Comparison of ENCODE assay signal across 13 cellular contexts in the genomic region with DNA sequence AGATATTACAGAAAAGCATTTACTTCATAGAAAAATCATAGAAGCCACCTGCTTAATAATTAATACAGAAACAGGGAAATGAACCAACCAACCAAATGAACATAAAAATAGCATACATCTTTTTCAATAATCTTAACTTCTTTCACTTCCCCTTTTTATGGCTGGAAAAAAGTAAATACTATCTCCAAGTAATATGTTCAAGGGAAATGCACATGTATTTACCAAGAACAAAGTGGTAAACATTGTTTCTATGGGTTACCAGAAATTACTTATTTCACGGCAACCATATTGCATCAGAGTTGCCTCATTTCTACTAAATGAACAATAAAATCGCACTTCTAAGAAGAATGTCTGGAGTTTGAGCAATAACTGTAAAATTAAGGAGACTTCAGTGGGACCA.
DNase-seq lines count a peak whose midpoint lies in the region; ATAC-seq and TF ChIP-seq lines count a peak whose summit lies in the region.
"Had no signal": no experiment of that assay in that cellular context is flagged by ENCODE, and none has a peak within 500 bp of the region (broad histone marks: within the 10 kb centered on the region; RNA-seq: fewer than 3 reads in every experiment).

No MANE protein-coding gene starts in this region.

- no peaks in the 10 kb centered on the region for H3K4me1 ChIP-seq in SK-N-SH (ENCODE audit: control insufficient read depth in 1 of 2, insufficient read depth in 2 of 2, low read depth in 1 of 2, low read length in 1 of 2)

- TF ChIP-seq EP300 in SK-N-SH (IDR thresholded peaks at IDR 0.05; ENCODE audit: borderline replicate concordance in 1 of 2, low read depth in 1 of 2, low read length in 1 of 2) = no peak

- H3F3A ChIP-seq in SK-N-SH (replicated peaks; ENCODE audit: insufficient read depth) = no peaks in the 10 kb centered on the region

- H3K27me3 ChIP-seq in SK-N-SH (ENCODE audit: insufficient read depth) = no peaks in the 10 kb centered on the region
- no peaks in the 10 kb centered on the region for H3K27me3 ChIP-seq in dorsolateral prefrontal cortex

- H3K79me2 ChIP-seq in SK-N-SH (ENCODE audit: insufficient read depth) = no peaks in the 10 kb centered on the region

- H3K9me3 Mint-ChIP-seq in activated CD4-positive, alpha-beta T cell treated with anti-CD3 and anti-CD28 coated beads, Interleukin-2, amount 10 ng/mL, durations not matched to agents 24 days and 14 days = no peaks in the 10 kb centered on the region
- H3K9me3 Mint-ChIP-seq: activated naive CD4-positive, alpha-beta T cell treated with anti-CD3 and anti-CD28 coated beads, Interleukin-2, amount 50 U/mL, for 72 hours had no signal

- TF ChIP-seq CTCF in SK-N-SH (IDR thresholded peaks at IDR 0.05) (no peak), dorsolateral prefrontal cortex (IDR thresholded peaks at IDR 0.05 in 54 of 56, conservative IDR thresholded peaks at IDR 0.05 in 2 of 56; ENCODE audit: low read depth in 1 of 56, partially characterized antibody in 56 of 56) (no peak)

- no peaks in the 10 kb centered on the region for H4K20me1 ChIP-seq in SK-N-SH (ENCODE audit: insufficient read depth)

- H3K9me2 ChIP-seq in SK-N-SH = no peaks in the 10 kb centered on the region

- no peaks in the 10 kb centered on the region for H3K4me1 Mint-ChIP-seq in activated CD4-positive, alpha-beta T cell treated with anti-CD3 and anti-CD28 coated beads, Interleukin-2, amount 10 ng/mL, durations not matched to agents 24 days and 14 days

- H3K9me3 ChIP-seq in SK-N-SH = no peaks in the 10 kb centered on the region

- 8% methylated on average over 2 of the region's 2 CpGs for WGBS in SK-N-SH (ENCODE audit: low lambda C conversion rate)

- no peak overlapping the region for H3K4me3 ChIP-seq in SK-N-SH (ENCODE audit: low read depth in 2 of 2, low read length in 1 of 2)
- no peak overlapping the region for H3K4me3 ChIP-seq in dorsolateral prefrontal cortex

- intact Hi-C loops in dorsolateral prefrontal cortex (cut with DNase I) = no loop called here
- intact Hi-C loops in activated CD4-positive, alpha-beta T cell treated with anti-CD3 and anti-CD28 coated beads, Interleukin-2, amount 10 ng/mL, durations not matched to agents 24 days and 14 days (cut with micrococcal nuclease) = no loop called here

- no peak overlapping the region for H3K27ac ChIP-seq in SK-N-SH (ENCODE audit: low read depth in 2 of 2, low read length in 1 of 2)
- no peak overlapping the region for H3K27ac ChIP-seq in dorsolateral prefrontal cortex

- no peak overlapping the region for H3K27ac Mint-ChIP-seq in activated CD4-positive, alpha-beta T cell treated with anti-CD3 and anti-CD28 coated beads, Interleukin-2, amount 10 ng/mL, durations not matched to agents 24 days and 14 days
- H3K27ac Mint-ChIP-seq: activated naive CD4-positive, alpha-beta T cell treated with anti-CD3 and anti-CD28 coated beads, Interleukin-2, amount 50 U/mL, for 72 hours had no signal

- peak overlapping the region; percentile 14; the same call in 1 of the 2 replicates for H2AFZ ChIP-seq in SK-N-SH (ENCODE audit: low read depth)

- no peak for DNase-seq in SK-N-SH
- no peak for DNase-seq in dorsolateral prefrontal cortex
- no peak for DNase-seq in activated CD4-positive, alpha-beta T cell treated with anti-CD3 and anti-CD28 coated beads, Interleukin-2, amount 10 ng/mL, durations not matched to agents 24 days and 14 days
- no peak for DNase-seq in HPDE6-E6E7 (ENCODE audit: extremely low spot score)
- DNase-seq in retina = no peak
- DNase-seq: activated CD4-positive, alpha-beta T cell treated with anti-CD3 and anti-CD28 coated beads, Interleukin-2, amount 50 U/mL, for 4 hours; SHP77 treated with DMSO at 0.1 percent for 48 hours; stimulated activated CD4-positive, alpha-beta T cell treated with anti-CD3 and anti-CD28 coated beads, Interleukin-4, amount 100 ng/mL, for 1 hour had no signal

- H3K36me3 Mint-ChIP-seq in activated CD4-positive, alpha-beta T cell treated with anti-CD3 and anti-CD28 coated beads, Interleukin-2, amount 10 ng/mL, durations not matched to agents 24 days and 14 days (ENCODE audit: low read depth) = no peaks in the 10 kb centered on the region
- H3K36me3 Mint-ChIP-seq: activated naive CD4-positive, alpha-beta T cell treated with anti-CD3 and anti-CD28 coated beads, Interleukin-2, amount 50 U/mL, for 72 hours had no signal

- H3K36me3 ChIP-seq in SK-N-SH (replicated peaks in 1 of 2; ENCODE audit: control insufficient read depth in 1 of 2, insufficient read depth in 2 of 2, low read length in 1 of 2) = no peaks in the 10 kb centered on the region

- TF ChIP-seq RAD21 in SK-N-SH (IDR thresholded peaks at IDR 0.05; ENCODE audit: low read length) = no peak

- H3K4me2 ChIP-seq in SK-N-SH = no peak overlapping the region

- no peak overlapping the region for H3K9ac ChIP-seq in SK-N-SH

- no peak for ATAC-seq in SK-N-SH treated with all-trans-retinoic acid at 6 μM for 48 hours
- peak; percentile 63 for ATAC-seq in HG02623 (IDR thresholded peaks at IDR 0.05; ENCODE audit: unreplicated experiment)
- peak; percentile 62 for ATAC-seq in HG03442 (IDR thresholded peaks at IDR 0.05; ENCODE audit: unreplicated experiment)
- ATAC-seq: activated naive CD4-positive, alpha-beta T cell treated with anti-CD3 and anti-CD28 coated beads, Interleukin-2, amount 50 U/mL, for 72 hours; HepG2 had no signal

- POLR2A ChIA-PET in SK-N-SH (lab: Yijun Ruan, JAX) = no interaction called here

- CTCF ChIA-PET in SK-N-SH (lab: Yijun Ruan, JAX) = no interaction called here

- no peaks in the 10 kb centered on the region for H3K27me3 Mint-ChIP-seq in activated CD4-positive, alpha-beta T cell treated with anti-CD3 and anti-CD28 coated beads, Interleukin-2, amount 10 ng/mL, durations not matched to agents 24 days and 14 days

- H3K4me3 Mint-ChIP-seq in activated CD4-positive, alpha-beta T cell treated with anti-CD3 and anti-CD28 coated beads, Interleukin-2, amount 10 ng/mL, durations not matched to agents 24 days and 14 days = no peak overlapping the region

TF ChIP-seq in SK-N-SH, 30 proteins besides CTCF, POLR2A, EP300 and RAD21 (continues in another document):
- TF ChIP-seq NRF1 (IDR thresholded peaks at IDR 0.05; ENCODE audit: low read depth, low read length) (no peak), GABPA (IDR thresholded peaks at IDR 0.05; ENCODE audit: low read depth) (no peak), EZH2phosphoT487 (IDR thresholded peaks at IDR 0.05; ENCODE audit: borderline replicate concordance, low read depth) (no peak), ELF1 (IDR thresholded peaks at IDR 0.05) (no peak), FOXM1 (IDR thresholded peaks at IDR 0.05; ENCODE audit: low read depth) (no peak), TAF1 (IDR thresholded peaks at IDR 0.05; ENCODE audit: borderline replicate concordance, low read depth, low read length) (no peak), RCOR1 (IDR thresholded peaks at IDR 0.05; ENCODE audit: low read length) (no peak)
- TF ChIP-seq, protein P1, sequence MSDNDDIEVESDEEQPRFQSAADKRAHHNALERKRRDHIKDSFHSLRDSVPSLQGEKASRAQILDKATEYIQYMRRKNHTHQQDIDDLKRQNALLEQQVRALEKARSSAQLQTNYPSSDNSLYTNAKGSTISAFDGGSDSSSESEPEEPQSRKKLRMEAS (IDR thresholded peaks at IDR 0.05; ENCODE audit: low read depth) = no peak
- TF ChIP-seq, protein P2, sequence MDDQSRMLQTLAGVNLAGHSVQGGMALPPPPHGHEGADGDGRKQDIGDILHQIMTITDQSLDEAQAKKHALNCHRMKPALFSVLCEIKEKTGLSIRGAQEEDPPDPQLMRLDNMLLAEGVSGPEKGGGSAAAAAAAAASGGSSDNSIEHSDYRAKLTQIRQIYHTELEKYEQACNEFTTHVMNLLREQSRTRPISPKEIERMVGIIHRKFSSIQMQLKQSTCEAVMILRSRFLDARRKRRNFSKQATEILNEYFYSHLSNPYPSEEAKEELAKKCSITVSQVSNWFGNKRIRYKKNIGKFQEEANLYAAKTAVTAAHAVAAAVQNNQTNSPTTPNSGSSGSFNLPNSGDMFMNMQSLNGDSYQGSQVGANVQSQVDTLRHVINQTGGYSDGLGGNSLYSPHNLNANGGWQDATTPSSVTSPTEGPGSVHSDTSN (IDR thresholded peaks at IDR 0.05) = no peak

TF ChIP-seq in SK-N-SH treated with all-trans-retinoic acid at 6 μM for 48 hours, 23 proteins besides CTCF, POLR2A, EP300 and RAD21 (continues in another document):
- TF ChIP-seq, protein P3, sequence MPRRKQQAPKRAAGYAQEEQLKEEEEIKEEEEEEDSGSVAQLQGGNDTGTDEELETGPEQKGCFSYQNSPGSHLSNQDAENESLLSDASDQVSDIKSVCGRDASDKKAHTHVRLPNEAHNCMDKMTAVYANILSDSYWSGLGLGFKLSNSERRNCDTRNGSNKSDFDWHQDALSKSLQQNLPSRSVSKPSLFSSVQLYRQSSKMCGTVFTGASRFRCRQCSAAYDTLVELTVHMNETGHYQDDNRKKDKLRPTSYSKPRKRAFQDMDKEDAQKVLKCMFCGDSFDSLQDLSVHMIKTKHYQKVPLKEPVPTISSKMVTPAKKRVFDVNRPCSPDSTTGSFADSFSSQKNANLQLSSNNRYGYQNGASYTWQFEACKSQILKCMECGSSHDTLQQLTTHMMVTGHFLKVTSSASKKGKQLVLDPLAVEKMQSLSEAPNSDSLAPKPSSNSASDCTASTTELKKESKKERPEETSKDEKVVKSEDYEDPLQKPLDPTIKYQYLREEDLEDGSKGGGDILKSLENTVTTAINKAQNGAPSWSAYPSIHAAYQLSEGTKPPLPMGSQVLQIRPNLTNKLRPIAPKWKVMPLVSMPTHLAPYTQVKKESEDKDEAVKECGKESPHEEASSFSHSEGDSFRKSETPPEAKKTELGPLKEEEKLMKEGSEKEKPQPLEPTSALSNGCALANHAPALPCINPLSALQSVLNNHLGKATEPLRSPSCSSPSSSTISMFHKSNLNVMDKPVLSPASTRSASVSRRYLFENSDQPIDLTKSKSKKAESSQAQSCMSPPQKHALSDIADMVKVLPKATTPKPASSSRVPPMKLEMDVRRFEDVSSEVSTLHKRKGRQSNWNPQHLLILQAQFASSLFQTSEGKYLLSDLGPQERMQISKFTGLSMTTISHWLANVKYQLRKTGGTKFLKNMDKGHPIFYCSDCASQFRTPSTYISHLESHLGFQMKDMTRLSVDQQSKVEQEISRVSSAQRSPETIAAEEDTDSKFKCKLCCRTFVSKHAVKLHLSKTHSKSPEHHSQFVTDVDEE (CRISPR knock-in tag; IDR thresholded peaks at IDR 0.05) = no peak
- TF ChIP-seq, protein P4, sequence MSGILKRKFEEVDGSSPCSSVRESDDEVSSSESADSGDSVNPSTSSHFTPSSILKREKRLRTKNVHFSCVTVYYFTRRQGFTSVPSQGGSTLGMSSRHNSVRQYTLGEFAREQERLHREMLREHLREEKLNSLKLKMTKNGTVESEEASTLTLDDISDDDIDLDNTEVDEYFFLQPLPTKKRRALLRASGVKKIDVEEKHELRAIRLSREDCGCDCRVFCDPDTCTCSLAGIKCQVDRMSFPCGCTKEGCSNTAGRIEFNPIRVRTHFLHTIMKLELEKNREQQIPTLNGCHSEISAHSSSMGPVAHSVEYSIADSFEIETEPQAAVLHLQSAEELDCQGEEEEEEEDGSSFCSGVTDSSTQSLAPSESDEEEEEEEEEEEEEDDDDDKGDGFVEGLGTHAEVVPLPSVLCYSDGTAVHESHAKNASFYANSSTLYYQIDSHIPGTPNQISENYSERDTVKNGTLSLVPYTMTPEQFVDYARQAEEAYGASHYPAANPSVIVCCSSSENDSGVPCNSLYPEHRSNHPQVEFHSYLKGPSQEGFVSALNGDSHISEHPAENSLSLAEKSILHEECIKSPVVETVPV (CRISPR knock-in tag; IDR thresholded peaks at IDR 0.05) = no peak
- TF ChIP-seq GLIS3 (CRISPR knock-in tag; IDR thresholded peaks at IDR 0.05) = no peak
